11 cellular contexts compared by ENCODE assay signal in the genomic region with DNA sequence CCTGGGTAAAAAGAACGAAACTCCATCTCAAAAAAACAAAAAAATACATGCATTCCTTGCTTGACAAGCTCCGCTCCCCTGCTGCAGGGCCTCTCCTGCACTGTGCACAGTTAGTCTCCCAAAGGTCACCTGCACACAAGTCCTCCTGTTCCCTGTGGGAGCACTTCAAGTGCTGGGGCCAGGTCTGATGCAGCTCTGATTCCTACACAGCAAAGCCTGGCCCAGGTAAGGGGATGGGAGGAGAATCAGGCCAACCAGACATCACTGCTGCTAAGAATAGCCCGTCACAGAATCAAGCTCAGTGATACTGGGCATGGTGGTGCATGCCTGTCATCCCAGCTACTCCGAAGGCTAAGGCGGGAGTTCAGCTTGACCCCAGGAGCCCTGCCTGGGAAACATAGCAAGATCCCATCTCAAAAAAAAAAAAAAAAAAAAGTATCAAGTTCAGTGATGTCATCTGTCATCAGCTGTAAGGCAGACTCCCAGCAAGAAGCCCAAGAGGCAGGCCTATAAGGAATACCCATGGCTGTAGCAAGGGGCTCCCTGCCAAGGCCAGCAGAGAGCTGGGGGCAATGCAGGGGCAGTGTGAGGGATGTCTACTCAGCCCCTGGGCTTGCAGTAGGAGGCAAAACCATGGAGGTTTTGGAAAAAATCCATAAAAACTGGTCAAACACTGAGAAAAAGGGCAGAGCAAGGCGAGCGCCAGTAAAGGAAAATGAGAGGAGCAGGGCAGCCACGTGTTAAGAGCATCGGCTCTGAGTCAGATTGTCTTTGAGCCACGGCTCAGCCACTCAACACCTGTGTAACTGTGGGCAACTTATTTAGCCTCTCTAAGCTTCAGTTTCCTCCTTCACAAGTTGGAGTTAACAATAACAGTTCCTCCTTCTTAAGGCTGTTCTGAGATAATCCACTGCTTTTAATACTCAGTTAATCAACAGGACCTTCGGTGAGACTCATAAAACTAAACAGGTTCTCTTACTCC. TPM values are rescaled to one million over a fixed set of nuclear protein-coding genes. Genes with fewer than 3 reads are reported as not detected.
A peak's percentile ranks its signal among the peaks of the same experiment; 100 is the strongest.
DNase-seq lines count a peak whose midpoint lies in the region; ATAC-seq and TF ChIP-seq lines count a peak whose summit lies in the region.
"Had no signal": no experiment of that assay in that cellular context is flagged by ENCODE, and none has a peak within 500 bp of the region (broad histone marks: within the 10 kb centered on the region; RNA-seq: fewer than 3 reads in every experiment).

No MANE protein-coding gene starts in this region.

- no peak overlapping the region for H3K4me3 Mint-ChIP-seq in WTC11
- H3K4me3 Mint-ChIP-seq in CD4-positive, alpha-beta T cell: no peak overlapping the region

- H3K36me3 ChIP-seq in sigmoid colon: peaks cover 34 to 69% (median 57%) of the 10 kb centered on the region in 4 donors

- ATAC-seq in WTC11: no peak
- no peak for ATAC-seq in CD4-positive, alpha-beta T cell (ENCODE audit: poor library complexity)

- peaks cover 41% of the 10 kb centered on the region for H3K36me3 Mint-ChIP-seq in WTC11
- H3K36me3 Mint-ChIP-seq in CD4-positive, alpha-beta T cell (ENCODE audit: low read depth): no peaks in the 10 kb centered on the region

- H3K27me3 Mint-ChIP-seq in WTC11 (ENCODE audit: low read depth): no peaks in the 10 kb centered on the region
- H3K27me3 Mint-ChIP-seq in CD4-positive, alpha-beta T cell: no peaks in the 10 kb centered on the region

- H3K27ac ChIP-seq in sigmoid colon: peak overlapping the region; percentile 95 to 100 (median 98)
- no peak overlapping the region for H3K27ac ChIP-seq in CD4-positive, alpha-beta T cell (ENCODE audit: low read depth, low read length)

- TF ChIP-seq CTCF in WTC11 (IDR thresholded peaks at IDR 0.05): no peak
- TF ChIP-seq CTCF in sigmoid colon (IDR thresholded peaks at IDR 0.05): no peak
- no peak for TF ChIP-seq CTCF in CD4-positive, alpha-beta T cell (IDR thresholded peaks at IDR 0.05)

- TF ChIP-seq POLR2A in sigmoid colon (IDR thresholded peaks at IDR 0.05): no peak

- H3K9me3 ChIP-seq in sigmoid colon: no peaks in the 10 kb centered on the region
- no peaks in the 10 kb centered on the region for H3K9me3 ChIP-seq in CD4-positive, alpha-beta T cell (ENCODE audit: control insufficient read depth, low read length)

- H3K9me3 Mint-ChIP-seq in WTC11: no peaks in the 10 kb centered on the region
- no peaks in the 10 kb centered on the region for H3K9me3 Mint-ChIP-seq in CD4-positive, alpha-beta T cell

- POLR2A ChIA-PET in WTC11 (lab: Charles Lee): interaction anchor here (0.6 to 2.3 kb wide), 3 partner anchors 10 to 73 kb away, joined by 5 to 10 read pairs (median 9); no protein-coding TSS in a partner anchor
- POLR2A ChIA-PET in CD4-positive, alpha-beta T cell (lab: Charles Lee): interaction anchor here (2.0 kb wide), 1 partner anchor 10 kb away, joined by 5 read pairs; no protein-coding TSS in a partner anchor

- peaks cover 19% of the 10 kb centered on the region for H3K4me1 Mint-ChIP-seq in WTC11
- peaks cover 22% of the 10 kb centered on the region for H3K4me1 Mint-ChIP-seq in CD4-positive, alpha-beta T cell (ENCODE audit: low read depth)

- no peak for TF ChIP-seq EP300 in sigmoid colon (IDR thresholded peaks at IDR 0.05)

- H3K4me3 ChIP-seq in sigmoid colon: peak overlapping the region; percentile 88 to 97 (median 94)

- CTCF ChIA-PET in WTC11 (lab: Charles Lee): interaction anchor here (0.6 to 6.8 kb wide), 4 partner anchors 10 to 1061 kb away, joined by 3 to 49 read pairs (median 12); a partner anchor contains a TSS
- CTCF ChIA-PET in CD4-positive, alpha-beta T cell (lab: Charles Lee): interaction anchor here (1.8 to 3.5 kb wide), 2 partner anchors 10 to 11 kb away, joined by 14 to 17 read pairs; no protein-coding TSS in a partner anchor

- 75 to 84% methylated on average over 11 of the region's 11 CpGs for WGBS in sigmoid colon, 2 donors

- intact Hi-C loops in sigmoid colon (cut with DNase I): no loop called here
- intact Hi-C loops in CD4-positive, alpha-beta T cell (cut with DNase I, micrococcal nuclease): no loop called here

- DNase-seq in EL (peak; percentile 50), WTC11 (ENCODE audit: low spot score) (no peak), fibroblast of the conjunctiva (ENCODE audit: low read depth) (peak; percentile 62), sigmoid colon (no peak), OCI-M1 (lab: John Stamatoyannopoulos, UW) (no peak), SKM-1 (lab: John Stamatoyannopoulos, UW; ENCODE audit: unreplicated experiment) (no peak), NCI-H2081 treated with DMSO at 0.1 percent for 48 hours (lab: John Stamatoyannopoulos, UW) (no peak)
- DNase-seq in CD4-positive, alpha-beta T cell: no peak
- DNase-seq: DMS 273 treated with DMSO at 0.1 percent for 48 hours; effector CD4-positive, alpha-beta T cell; NCI-H2029 treated with DMSO at 0.1 percent for 48 hours had no signal

- H3K27me3 ChIP-seq in sigmoid colon: no peaks in the 10 kb centered on the region
- H3K27me3 ChIP-seq in CD4-positive, alpha-beta T cell (ENCODE audit: control insufficient read depth, insufficient read depth, low read length): no peaks in the 10 kb centered on the region

- H3K4me1 ChIP-seq in sigmoid colon: peaks cover 0 to 68% (median 47%) of the 10 kb centered on the region in 4 donors

- H3K27ac Mint-ChIP-seq in WTC11: peak overlapping the region; percentile 41; the same call in 1 of the 2 replicates
- H3K27ac Mint-ChIP-seq in CD4-positive, alpha-beta T cell: no peak overlapping the region

TF ChIP-seq in WTC11, 78 proteins besides CTCF, POLR2A, EP300 and RAD21 (continues in another document):
- TF ChIP-seq NFATC4 (CRISPR knock-in tag; IDR thresholded peaks at IDR 0.05) (no peak), ELF4 (CRISPR knock-in tag; IDR thresholded peaks at IDR 0.05; ENCODE audit: low read depth) (no peak), TEAD1 (CRISPR knock-in tag; IDR thresholded peaks at IDR 0.05) (no peak), RELA (CRISPR knock-in tag; IDR thresholded peaks at IDR 0.05; ENCODE audit: borderline replicate concordance) (no peak)
- TF ChIP-seq, protein P1, sequence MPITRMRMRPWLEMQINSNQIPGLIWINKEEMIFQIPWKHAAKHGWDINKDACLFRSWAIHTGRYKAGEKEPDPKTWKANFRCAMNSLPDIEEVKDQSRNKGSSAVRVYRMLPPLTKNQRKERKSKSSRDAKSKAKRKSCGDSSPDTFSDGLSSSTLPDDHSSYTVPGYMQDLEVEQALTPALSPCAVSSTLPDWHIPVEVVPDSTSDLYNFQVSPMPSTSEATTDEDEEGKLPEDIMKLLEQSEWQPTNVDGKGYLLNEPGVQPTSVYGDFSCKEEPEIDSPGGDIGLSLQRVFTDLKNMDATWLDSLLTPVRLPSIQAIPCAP (CRISPR knock-in tag; IDR thresholded peaks at IDR 0.05): no peak
- TF ChIP-seq, protein P2, sequence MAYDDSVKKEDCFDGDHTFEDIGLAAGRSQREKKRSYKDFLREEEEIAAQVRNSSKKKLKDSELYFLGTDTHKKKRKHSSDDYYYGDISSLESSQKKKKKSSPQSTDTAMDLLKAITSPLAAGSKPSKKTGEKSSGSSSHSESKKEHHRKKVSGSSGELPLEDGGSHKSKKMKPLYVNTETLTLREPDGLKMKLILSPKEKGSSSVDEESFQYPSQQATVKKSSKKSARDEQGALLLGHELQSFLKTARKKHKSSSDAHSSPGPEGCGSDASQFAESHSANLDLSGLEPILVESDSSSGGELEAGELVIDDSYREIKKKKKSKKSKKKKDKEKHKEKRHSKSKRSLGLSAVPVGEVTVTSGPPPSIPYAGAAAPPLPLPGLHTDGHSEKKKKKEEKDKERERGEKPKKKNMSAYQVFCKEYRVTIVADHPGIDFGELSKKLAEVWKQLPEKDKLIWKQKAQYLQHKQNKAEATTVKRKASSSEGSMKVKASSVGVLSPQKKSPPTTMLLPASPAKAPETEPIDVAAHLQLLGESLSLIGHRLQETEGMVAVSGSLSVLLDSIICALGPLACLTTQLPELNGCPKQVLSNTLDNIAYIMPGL (CRISPR knock-in tag; IDR thresholded peaks at IDR 0.05): no peak
- TF ChIP-seq, protein P3, sequence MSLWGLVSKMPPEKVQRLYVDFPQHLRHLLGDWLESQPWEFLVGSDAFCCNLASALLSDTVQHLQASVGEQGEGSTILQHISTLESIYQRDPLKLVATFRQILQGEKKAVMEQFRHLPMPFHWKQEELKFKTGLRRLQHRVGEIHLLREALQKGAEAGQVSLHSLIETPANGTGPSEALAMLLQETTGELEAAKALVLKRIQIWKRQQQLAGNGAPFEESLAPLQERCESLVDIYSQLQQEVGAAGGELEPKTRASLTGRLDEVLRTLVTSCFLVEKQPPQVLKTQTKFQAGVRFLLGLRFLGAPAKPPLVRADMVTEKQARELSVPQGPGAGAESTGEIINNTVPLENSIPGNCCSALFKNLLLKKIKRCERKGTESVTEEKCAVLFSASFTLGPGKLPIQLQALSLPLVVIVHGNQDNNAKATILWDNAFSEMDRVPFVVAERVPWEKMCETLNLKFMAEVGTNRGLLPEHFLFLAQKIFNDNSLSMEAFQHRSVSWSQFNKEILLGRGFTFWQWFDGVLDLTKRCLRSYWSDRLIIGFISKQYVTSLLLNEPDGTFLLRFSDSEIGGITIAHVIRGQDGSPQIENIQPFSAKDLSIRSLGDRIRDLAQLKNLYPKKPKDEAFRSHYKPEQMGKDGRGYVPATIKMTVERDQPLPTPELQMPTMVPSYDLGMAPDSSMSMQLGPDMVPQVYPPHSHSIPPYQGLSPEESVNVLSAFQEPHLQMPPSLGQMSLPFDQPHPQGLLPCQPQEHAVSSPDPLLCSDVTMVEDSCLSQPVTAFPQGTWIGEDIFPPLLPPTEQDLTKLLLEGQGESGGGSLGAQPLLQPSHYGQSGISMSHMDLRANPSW (CRISPR knock-in tag; conservative IDR thresholded peaks at IDR 0.05; ENCODE audit: low read depth): no peak

RNA-seq across cellular contexts. Expression of a gene that starts 3.2 kb away (rescaled TPM):
- 138 to 146 TPM (median 139 TPM) in 3 replicates for total RNA-seq in WTC11 (2021)
- 1,000 to 10,000 TPM; 3,590 to 8,131 (median 6,107) TPM for total RNA-seq in sigmoid colon
- 100 to 1,000 TPM in 2 of 3 donors, 10 to 100 TPM in 1; 49.9 to 447 (median 334) TPM for polyA plus RNA-seq in sigmoid colon
- total RNA-seq in CD4-positive, alpha-beta T cell: 10 to 100 TPM; 63.1 to 63.5 TPM

RNA-seq across cellular contexts. Expression of a gene that starts 12.8 kb away (rescaled TPM):
- total RNA-seq in WTC11 (2021) (1.0 to 2.1 TPM (median 1.4 TPM) in 3 replicates), sigmoid colon (under 1 TPM in 2 of 4 donors, not detected in 2; 0.33 to 0.71 TPM)
- 1 to 10 TPM in 1 of 3 donors, not detected in 2; 1.7 TPM for polyA plus RNA-seq in sigmoid colon
- total RNA-seq in CD4-positive, alpha-beta T cell: not detected

RNA-seq across cellular contexts. Expression of a gene that starts 21.5 kb away (rescaled TPM):
- total RNA-seq in WTC11 (2021) (23.8 to 26.6 TPM (median 26.5 TPM) in 3 replicates), sigmoid colon (1 to 10 TPM in 3 of 4 donors, under 1 TPM in 1; 0.99 to 3.3 (median 1.4) TPM)
- 1 to 10 TPM in 2 of 3 donors, under 1 TPM in 1; 0.60 to 9.0 (median 1.6) TPM for polyA plus RNA-seq in sigmoid colon
- total RNA-seq in CD4-positive, alpha-beta T cell: under 1 TPM; 0.08 to 0.17 TPM

RNA-seq across cellular contexts. Expression of a gene that starts 28.4 kb away (rescaled TPM):
- 10.8 to 14.7 TPM (median 14.1 TPM) in 3 replicates for total RNA-seq in WTC11 (2021)
- 100 to 1,000 TPM in 1 of 4 donors, 10 to 100 TPM in 3; 70.6 to 112 (median 83.1) TPM for total RNA-seq in sigmoid colon
- polyA plus RNA-seq in sigmoid colon: 10 to 100 TPM; 21.3 to 28.8 (median 24.2) TPM
- 10 to 100 TPM; 10.2 TPM for total RNA-seq in CD4-positive, alpha-beta T cell

RNA-seq across cellular contexts. Expression of a gene that starts 28.7 kb away (rescaled TPM):
- total RNA-seq in WTC11 (2021) (23,577 to 25,958 TPM (median 25,042 TPM) in 3 replicates), sigmoid colon (over 10,000 TPM in 2 of 4 donors, 1,000 to 10,000 TPM in 2; 2,523 to 26,387 (median 8,883) TPM)
- 100 to 1,000 TPM in 1 of 3 donors, not detected in 2; 480 TPM for polyA plus RNA-seq in sigmoid colon
- total RNA-seq in CD4-positive, alpha-beta T cell: over 10,000 TPM; 14,857 to 24,615 TPM

Comparison
In these comparisons a context has a peak if more than half of its experiments do, and no peak if none do; other contexts are left out.
1. DNase-seq: peak in EL (single experiment) and fibroblast of the conjunctiva (single experiment); none in WTC11 (single experiment), sigmoid colon (single experiment), OCI-M1 (single experiment), SKM-1 (single experiment), CD4-positive, alpha-beta T cell (0 of 10) and NCI-H2081 treated with DMSO at 0.1 percent for 48 hours (single experiment).
2. RNA of a gene that starts 3.2 kb away (total RNA-seq): 3,590 to 8,131 TPM in sigmoid colon; 138 to 146 TPM in WTC11 and 63.1 to 63.5 TPM in CD4-positive, alpha-beta T cell; every median in the first group is over 10 times any median in the second.